In the genomic region with DNA sequence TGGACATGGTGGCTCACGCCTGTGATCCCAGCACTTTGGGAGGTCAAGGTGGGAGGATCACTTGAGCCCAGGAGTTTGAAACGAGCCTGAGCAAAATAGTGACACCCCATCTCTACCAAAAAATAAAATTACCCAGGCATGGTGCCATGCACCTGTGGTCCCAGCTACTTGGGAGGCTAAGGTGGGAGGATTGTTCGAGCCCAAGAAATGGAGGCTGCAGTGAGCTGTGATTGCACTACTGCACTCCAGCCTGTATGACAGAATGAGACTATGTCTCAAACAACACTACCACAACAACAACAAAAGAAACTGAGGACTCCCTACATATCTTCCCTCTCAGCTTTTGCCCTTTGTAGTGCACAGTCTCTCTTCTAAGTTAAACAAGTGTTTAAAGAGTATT, we compare ENCODE assay signal across 10 cellular contexts. TPM values are rescaled to one million over a fixed set of nuclear protein-coding genes. Genes with fewer than 3 reads are reported as not detected.
"Had no signal": no experiment of that assay in that cellular context is flagged by ENCODE, and none has a peak within 500 bp of the region (broad histone marks: within the 10 kb centered on the region; RNA-seq: fewer than 3 reads in every experiment).

No MANE protein-coding gene starts in this region.

- H3K27ac Mint-ChIP-seq: IgD-negative memory B cell had no signal

- H3K4me3 Mint-ChIP-seq: IgD-negative memory B cell had no signal

- H3K4me2 ChIP-seq: KMS-11 had no signal

- H3K4me3 ChIP-seq: K562 had no signal

- FAIRE-seq: HTR-8/SVneo, K562 had no signal

- ATAC-seq: K562 had no signal

- H3K9me3 Mint-ChIP-seq: IgD-negative memory B cell had no signal

- H3K27ac ChIP-seq: HL-60, KMS-11 had no signal

- DNase-seq: IMR-90, KBM-7, KG1 had no signal

- H3K36me3 Mint-ChIP-seq: IgD-negative memory B cell had no signal

- H3K9ac ChIP-seq: KMS-11 had no signal

RNA-seq across cellular contexts. Expression of gene UPP2, which starts 53.3 kb away (rescaled TPM):
- total RNA-seq: HT-29, HT1080, IMR-90, K562 had no signal
- polyA plus RNA-seq: IgD-negative memory B cell, IMR-90, K562 had no signal
